In the genomic region with DNA sequence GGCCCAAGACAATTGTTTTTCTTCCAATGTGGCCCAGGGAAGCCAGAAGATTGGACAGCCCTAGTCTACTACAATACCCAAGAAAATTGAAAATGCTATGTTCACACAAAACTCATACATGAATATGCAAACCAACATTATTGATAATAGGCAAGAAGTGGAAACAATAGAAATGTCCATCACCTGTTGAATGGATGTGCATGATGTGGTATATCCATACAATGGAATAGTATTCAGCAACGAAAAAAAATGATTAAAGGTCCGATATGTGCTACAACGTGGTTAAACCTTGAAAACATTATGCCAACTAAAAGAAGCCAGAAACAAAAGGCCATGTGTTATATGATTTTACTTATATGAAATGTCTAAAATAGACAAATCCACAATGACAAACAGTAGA, we compare ENCODE assay signal across 34 cellular contexts.
"Had no signal": no experiment of that assay in that cellular context is flagged by ENCODE, and none has a peak within 500 bp of the region (broad histone marks: within the 10 kb centered on the region; RNA-seq: fewer than 3 reads in every experiment).

No MANE protein-coding gene starts in this region.

- H3K27ac ChIP-seq: KMS-11 had no signal

- H3K4me3 ChIP-seq: MG63 had no signal

- H3K9me3 ChIP-seq: MG63 had no signal

- H3K27me3 ChIP-seq: MG63 had no signal

- H3K9ac ChIP-seq: KMS-11 had no signal

- H3K4me2 ChIP-seq: KMS-11 had no signal

- DNase-seq: Karpas-422, Kasumi-1, MG63, MM.1S, MV-4-11, NCI-H1048, NCI-H1092, NCI-H1092 treated with DMSO at 0.1 percent for 48 hours, NCI-H1105, NCI-H1105 treated with DMSO at 0.1 percent for 48 hours, NCI-H1417, NCI-H1417 treated with DMSO at 0.1 percent for 48 hours, NCI-H1436, NCI-H1436 treated with DMSO at 0.1 percent for 48 hours, NCI-H146, NCI-H1694, NCI-H1694 treated with DMSO at 0.1 percent for 48 hours, NCI-H187, NCI-H187 treated with DMSO at 0.1 percent for 48 hours, NCI-H1930, NCI-H2029, NCI-H2029 treated with DMSO at 0.1 percent for 48 hours, NCI-H2081, NCI-H2081 treated with DMSO at 0.1 percent for 48 hours, NCI-H2107, NCI-H2171, NCI-H2171 treated with DMSO at 0.1 percent for 48 hours, NCI-H2227 treated with DMSO at 0.1 percent for 48 hours, NCI-H226, NCI-H345, NCI-H446, NCI-H446 treated with DMSO at 0.1 percent for 48 hours, NCI-H510A had no signal

- H3K36me3 ChIP-seq: MG63 had no signal
